ENCODE assay signal across 1 cellular context in genomic region chr6:144405173-144405572, GRCh38.
TF ChIP-seq lines count a peak whose summit lies in the region.

No MANE protein-coding gene starts in this region.

TF ChIP-seq in HEK293, 187 proteins besides CTCF, POLR2A, EP300 and RAD21 (continued from another document):
- TF ChIP-seq ZNF518A (tag by site-specific recombination; conservative IDR thresholded peaks at IDR 0.05; ENCODE audit: low read depth): no peak
